Comparison of ENCODE assay signal across 10 cellular contexts in genomic region chr6:135170849-135171248, GRCh38. TPM values are rescaled to one million over a fixed set of nuclear protein-coding genes. Genes with fewer than 3 reads are reported as not detected.
DNase-seq lines count a peak whose midpoint lies in the region; ATAC-seq and TF ChIP-seq lines count a peak whose summit lies in the region.
"Had no signal": no experiment of that assay in that cellular context is flagged by ENCODE, and none has a peak within 500 bp of the region (broad histone marks: within the 10 kb centered on the region; RNA-seq: fewer than 3 reads in every experiment).

No MANE protein-coding gene starts in this region.

- H3K4me2 ChIP-seq in OCI-LY3 (ENCODE audit: low read length) = peak overlapping the region; percentile 57

- peaks cover 80% of the 10 kb centered on the region for H4K20me1 ChIP-seq in OCI-LY3 (ENCODE audit: insufficient read depth, low read length)

- no peak overlapping the region for H2AFZ ChIP-seq in OCI-LY3 (ENCODE audit: low read depth, low read length)

- no peak for TF ChIP-seq POLR2A in esophagus squamous epithelium (IDR thresholded peaks at IDR 0.05)

- H3K9me3 ChIP-seq in OCI-LY3 (ENCODE audit: insufficient read depth, low read length) = no peaks in the 10 kb centered on the region
- H3K9me3 ChIP-seq in esophagus squamous epithelium = no peaks in the 10 kb centered on the region
- no peaks in the 10 kb centered on the region for H3K9me3 ChIP-seq in colonic mucosa
- H3K9me3 ChIP-seq in upper lobe of right lung = no peaks in the 10 kb centered on the region
- H3K9me3 ChIP-seq: ovary had no signal

- no peak for DNase-seq in esophagus squamous epithelium (lab: John Stamatoyannopoulos, UW)
- no peak for DNase-seq in dermis blood vessel endothelial cell
- no peak for DNase-seq in colonic mucosa
- DNase-seq in upper lobe of right lung = no peak
- DNase-seq: NCI-H187; ovary; stimulated activated CD4-positive, alpha-beta T cell treated with anti-CD3 and anti-CD28 coated beads, Interleukin-2, amount 100 ng/mL, for 24 hours had no signal

- H3K4me1 ChIP-seq in OCI-LY3 (ENCODE audit: low read length) = peaks cover 55% of the 10 kb centered on the region
- peaks cover 0 to 10% (median 0%) of the 10 kb centered on the region in 3 donors for H3K4me1 ChIP-seq in esophagus squamous epithelium
- H3K4me1 ChIP-seq in colonic mucosa = no peaks in the 10 kb centered on the region
- H3K4me1 ChIP-seq in upper lobe of right lung = no peaks in the 10 kb centered on the region

- H3K36me3 ChIP-seq in OCI-LY3 (replicated peaks; ENCODE audit: low read depth, low read length) (peaks cover 57% of the 10 kb centered on the region), esophagus squamous epithelium (no peaks in the 10 kb centered on the region), colonic mucosa (no peaks in the 10 kb centered on the region), upper lobe of right lung (no peaks in the 10 kb centered on the region)
- H3K36me3 ChIP-seq: ovary had no signal

- H3K4me3 ChIP-seq in OCI-LY3 (ENCODE audit: low read length) (peak overlapping the region; percentile 30), esophagus squamous epithelium (no peak overlapping the region), colonic mucosa (no peak overlapping the region), upper lobe of right lung (no peak overlapping the region)
- H3K4me3 ChIP-seq: ovary had no signal

- H3K27me3 ChIP-seq in OCI-LY3 (ENCODE audit: low read depth, low read length) = no peaks in the 10 kb centered on the region
- no peaks in the 10 kb centered on the region for H3K27me3 ChIP-seq in esophagus squamous epithelium
- no peaks in the 10 kb centered on the region for H3K27me3 ChIP-seq in colonic mucosa
- peaks cover 3% of the 10 kb centered on the region for H3K27me3 ChIP-seq in upper lobe of right lung
- H3K27me3 ChIP-seq: ovary had no signal

- 19 to 20% methylated on average over 3 of the region's 3 CpGs for WGBS in esophagus squamous epithelium, 2 donors

- H3K27ac ChIP-seq in OCI-LY3 (ENCODE audit: low read length) (peak overlapping the region; percentile 73), esophagus squamous epithelium (peak overlapping the region; percentile 40 to 82 (median 77)), colonic mucosa (no peak overlapping the region), upper lobe of right lung (no peak overlapping the region)
- H3K27ac ChIP-seq: ovary had no signal

- H3K79me2 ChIP-seq in OCI-LY3 (ENCODE audit: low read length) = peaks cover 99% of the 10 kb centered on the region

- intact Hi-C loops in esophagus squamous epithelium (cut with DNase I) = no loop called here
- intact Hi-C loops in colonic mucosa (cut with DNase I) = no loop called here
- intact Hi-C loops in upper lobe of right lung (cut with DNase I) = no loop called here

- peak overlapping the region; percentile 42; the same call in 1 of the 2 replicates for H3K9ac ChIP-seq in OCI-LY3 (ENCODE audit: low read length)
- no peak overlapping the region for H3K9ac ChIP-seq in colonic mucosa (ENCODE audit: low read depth in 2 of 2, low read length in 2 of 2)

- no peak for TF ChIP-seq CTCF in OCI-LY3 (IDR thresholded peaks at IDR 0.05; ENCODE audit: low read depth, low read length)
- TF ChIP-seq CTCF in esophagus squamous epithelium (IDR thresholded peaks at IDR 0.05) = no peak
- no peak for TF ChIP-seq CTCF in colonic mucosa (IDR thresholded peaks at IDR 0.05)
- TF ChIP-seq CTCF in upper lobe of right lung (IDR thresholded peaks at IDR 0.05) = no peak

- ATAC-seq in GM18861 (IDR thresholded peaks at IDR 0.05; ENCODE audit: unreplicated experiment) (peak; percentile 51), GM21360 (IDR thresholded peaks at IDR 0.05; ENCODE audit: unreplicated experiment) (peak; percentile 43), upper lobe of right lung (no peak)

RNA-seq across cellular contexts. Expression of gene MYB, which starts 10.3 kb away (rescaled TPM):
- total RNA-seq in esophagus squamous epithelium = 1 to 10 TPM; 2.6 to 6.9 (median 3.1) TPM
- 0.17 and 0.19 TPM in 2 replicates for total RNA-seq in dermis blood vessel endothelial cell
- 10 to 100 TPM; 67.2 to 78.0 TPM for total RNA-seq in colonic mucosa
- 2.0 TPM for total RNA-seq in upper lobe of right lung

Comparison
In these comparisons a context has a peak if more than half of its experiments do, and no peak if none do; other contexts are left out.
1. H3K27ac ChIP-seq: peak in OCI-LY3 (single experiment) and esophagus squamous epithelium (4 of 4); none in colonic mucosa (single experiment) and upper lobe of right lung (single experiment).
2. RNA of gene MYB, which starts 10.3 kb away (total RNA-seq): 67.2 to 78.0 TPM in colonic mucosa; 2.6 to 6.9 TPM in esophagus squamous epithelium, 2.0 TPM in upper lobe of right lung (single experiment) and 0.17 to 0.19 TPM in dermis blood vessel endothelial cell; every median in the first group is over 4 times any median in the second.